Comparison of ENCODE assay signal across 29 cellular contexts in genomic region chr20:45873409-45874116, GRCh38.
"Had no signal": no experiment of that assay in that cellular context is flagged by ENCODE, and none has a peak within 500 bp of the region (broad histone marks: within the 10 kb centered on the region; RNA-seq: fewer than 3 reads in every experiment).

No MANE protein-coding gene starts in this region.

- H3K4me1 ChIP-seq: body of pancreas, gastrocnemius medialis, left lung, lower lobe of right lung, vagina had no signal

- H3K9me3 ChIP-seq: body of pancreas, gastrocnemius medialis, left lung, lower lobe of right lung, thoracic aorta, vagina had no signal

- H3K27ac Mint-ChIP-seq: activated naive CD8-positive, alpha-beta T cell; natural killer cell; progenitor cell of endocrine pancreas; type B pancreatic cell had no signal

- H3K9me3 Mint-ChIP-seq: natural killer cell, type B pancreatic cell had no signal

- H3K27ac ChIP-seq: body of pancreas, cardiac muscle cell, coronary artery, gastrocnemius medialis, left lung, lower lobe of right lung, thoracic aorta, vagina had no signal

- H3K4me3 ChIP-seq: body of pancreas, cardiac muscle cell, coronary artery, dorsolateral prefrontal cortex, gastrocnemius medialis, left lung, lower lobe of right lung, skin epidermis, thoracic aorta, vagina had no signal

- ATAC-seq: body of pancreas; gastrocnemius medialis; left lung; lower lobe of right lung; natural killer cell; sciatic nerve; stimulated activated naive CD8-positive, alpha-beta T cell treated with anti-CD3 and anti-CD28 coated beads, Interleukin-15, Interleukin-2, amounts not matched to agents 100 U/mL and 50 U/mL, for 24 hours had no signal

- H3K36me3 Mint-ChIP-seq: natural killer cell, type B pancreatic cell had no signal

- H3K4me1 Mint-ChIP-seq: natural killer cell had no signal

- H3K27me3 ChIP-seq: body of pancreas, cardiac muscle cell, dorsolateral prefrontal cortex, gastrocnemius medialis, left lung, vagina had no signal

- DNase-seq: activated CD4-positive, alpha-beta T cell treated with anti-CD3 and anti-CD28 coated beads for 4 hours; activated CD4-positive, alpha-beta T cell treated with anti-CD3 and anti-CD28 coated beads, Interleukin-2, amount 50 U/mL, for 48 hours; activated CD4-positive, CD25-positive, alpha-beta regulatory T cell; activated CD8-positive, alpha-beta memory T cell treated with anti-CD3 and anti-CD28 coated beads for 24 hours; activated effector memory CD4-positive, alpha-beta T cell treated with Interleukin-2 at 50 U/mL for 16 hours; activated naive CD4-positive, alpha-beta T cell treated with Interleukin-2 at 50 U/mL for 16 hours; aorta; body of pancreas; cerebellar nuclear complex; dorsolateral prefrontal cortex; effector memory CD4-positive, alpha-beta T cell; gastrocnemius medialis; glutamatergic neuron; left lung; lower lobe of right lung; mesenchymal stem cell; natural killer cell; stimulated activated CD4-positive, alpha-beta T cell treated with anti-CD3 and anti-CD28 coated beads, Interleukin-12 subunit alpha, Interleukin-12 subunit beta, amount 100 ng/mL, for 4 hours; stimulated activated CD4-positive, alpha-beta T cell treated with anti-CD3 and anti-CD28 coated beads, Interleukin-4, amount 100 ng/mL, for 1 hour; stimulated activated naive CD8-positive, alpha-beta T cell treated with anti-CD3 and anti-CD28 coated beads, Interleukin-15, Interleukin-2, amounts not matched to agents 100 U/mL and 50 U/mL, for 24 hours had no signal

- H3K27me3 Mint-ChIP-seq: activated naive CD8-positive, alpha-beta T cell; progenitor cell of endocrine pancreas; type B pancreatic cell had no signal

- H3K4me3 Mint-ChIP-seq: activated naive CD8-positive, alpha-beta T cell; natural killer cell; type B pancreatic cell had no signal
